ENCODE assay signal across 18 cellular contexts in genomic region chr2:16207151-16207550, GRCh38.
"Had no signal": no experiment of that assay in that cellular context is flagged by ENCODE, and none has a peak within 500 bp of the region (broad histone marks: within the 10 kb centered on the region; RNA-seq: fewer than 3 reads in every experiment).

No MANE protein-coding gene starts in this region.

- H3K4me1 ChIP-seq: esophagus muscularis mucosa, foreskin keratinocyte, gastroesophageal sphincter, heart left ventricle, left lung, lower lobe of right lung had no signal

- H3K27ac ChIP-seq: colonic mucosa, esophagus muscularis mucosa, foreskin keratinocyte, gastroesophageal sphincter, heart left ventricle, hepatocyte, left lung, lower lobe of right lung had no signal

- H2AFZ ChIP-seq: hepatocyte had no signal

- H3K79me2 ChIP-seq: hepatocyte had no signal

- H3K36me3 ChIP-seq: colonic mucosa, esophagus muscularis mucosa, gastroesophageal sphincter, heart left ventricle, left lung, lower lobe of right lung had no signal

- H3K4me2 ChIP-seq: hepatocyte had no signal

- ATAC-seq: foreskin keratinocyte, gastroesophageal sphincter, heart left ventricle, left lung, left ventricle myocardium superior, lower lobe of right lung had no signal

- H3K27me3 ChIP-seq: colonic mucosa, foreskin keratinocyte, gastroesophageal sphincter, heart left ventricle, hepatocyte, left lung had no signal

- H3K4me3 ChIP-seq: colonic mucosa, esophagus muscularis mucosa, gastroesophageal sphincter, heart left ventricle, hepatocyte, left lung, lower lobe of right lung had no signal

- DNase-seq: colonic mucosa; cortex of kidney; effector memory CD4-positive, alpha-beta T cell; foreskin keratinocyte; heart left ventricle; hypothalamus; immature natural killer cell; islet precursor cell; kidney; kidney glomerular epithelial cell; left lung; left ventricle myocardium superior; lower lobe of right lung; mesenchymal stem cell; naive B cell had no signal

- H3K9me3 ChIP-seq: colonic mucosa, esophagus muscularis mucosa, gastroesophageal sphincter, heart left ventricle, lower lobe of right lung had no signal
